In genomic region chr10:3741688-3742461, GRCh38 we compare ENCODE assay signal across 12 cellular contexts. TPM values are rescaled to one million over a fixed set of nuclear protein-coding genes. Genes with fewer than 3 reads are reported as not detected.
DNase-seq lines count a peak whose midpoint lies in the region; ATAC-seq and TF ChIP-seq lines count a peak whose summit lies in the region.
"Had no signal": no experiment of that assay in that cellular context is flagged by ENCODE, and none has a peak within 500 bp of the region (broad histone marks: within the 10 kb centered on the region; RNA-seq: fewer than 3 reads in every experiment).

No MANE protein-coding gene starts in this region.

- peak overlapping the region; percentile 77 for H3K4me3 Mint-ChIP-seq in CD8-positive, alpha-beta T cell
- H3K4me3 Mint-ChIP-seq in activated naive CD8-positive, alpha-beta T cell treated with anti-CD3 and anti-CD28 coated beads, Interleukin-2, amount 50 U/mL, for 24 hours: peak overlapping the region; percentile 37
- H3K4me3 Mint-ChIP-seq in osteocyte (ENCODE audit: unreplicated experiment): no peak overlapping the region

- CTCF ChIA-PET in CD8-positive, alpha-beta T cell (lab: Charles Lee): no interaction called here
- CTCF ChIA-PET in RWPE1 (lab: Yijun Ruan, JAX): interaction anchor here (0.6 kb wide), 1 partner anchor 449 kb away, joined by 3 read pairs; no protein-coding TSS in a partner anchor

- peak in 2 of 7 experiments; percentile 7 to 45 for DNase-seq in CD8-positive, alpha-beta T cell
- no peak for DNase-seq in activated naive CD8-positive, alpha-beta T cell treated with anti-CD3 and anti-CD28 coated beads, Interleukin-2, amount 50 U/mL, for 24 hours
- DNase-seq in osteocyte (ENCODE audit: extremely low spot score, unreplicated experiment) (peak; percentile 25), NCI-H748 treated with DMSO at 0.1 percent for 48 hours (lab: John Stamatoyannopoulos, UW) (no peak), RWPE1 (ENCODE audit: low spot score) (no peak), NCI-H2107 (lab: John Stamatoyannopoulos, UW) (no peak)
- DNase-seq in stimulated activated CD4-positive, alpha-beta T cell treated with anti-CD3 and anti-CD28 coated beads, Interleukin-4, amount 100 ng/mL, for 1 hour: no peak
- DNase-seq: activated CD4-positive, alpha-beta T cell treated with anti-CD3 and anti-CD28 coated beads, Interleukin-2, amount 50 U/mL, for 48 hours; brain microvascular endothelial cell; NCI-H2029 treated with DMSO at 0.1 percent for 48 hours; right lobe of liver had no signal

- TF ChIP-seq CTCF in CD8-positive, alpha-beta T cell (IDR thresholded peaks at IDR 0.05): no peak
- no peak for TF ChIP-seq CTCF in osteocyte (IDR thresholded peaks at IDR 0.05)
- TF ChIP-seq CTCF in RWPE1 (conservative IDR thresholded peaks at IDR 0.05; ENCODE audit: low read depth): no peak

- H3K27me3 ChIP-seq in CD8-positive, alpha-beta T cell (ENCODE audit: insufficient read depth, low read length): no peaks in the 10 kb centered on the region
- H3K27me3 ChIP-seq: brain microvascular endothelial cell, right lobe of liver had no signal

- POLR2A ChIA-PET in CD8-positive, alpha-beta T cell (lab: Charles Lee): interaction anchor here (0.7 to 1.4 kb wide), 2 partner anchors 22 to 36 kb away, joined by 3 to 4 read pairs; no protein-coding TSS in a partner anchor
- POLR2A ChIA-PET in RWPE1 (lab: Yijun Ruan, JAX; ENCODE audit: low non-redundant PET): interaction anchor here (0.6 kb wide), 1 partner anchor 451 kb away, joined by 3 read pairs; no protein-coding TSS in a partner anchor

- intact Hi-C loops in CD8-positive, alpha-beta T cell (cut with DNase I, micrococcal nuclease): no loop called here

- no peaks in the 10 kb centered on the region for H3K36me3 ChIP-seq in CD8-positive, alpha-beta T cell (ENCODE audit: insufficient read depth, low read length)
- H3K36me3 ChIP-seq: brain microvascular endothelial cell, right lobe of liver had no signal

- H3K27ac ChIP-seq in CD8-positive, alpha-beta T cell (ENCODE audit: low read depth, low read length): peak overlapping the region; percentile 8
- H3K27ac ChIP-seq in RWPE1: no peak overlapping the region
- H3K27ac ChIP-seq: brain microvascular endothelial cell, right lobe of liver had no signal

- no peaks in the 10 kb centered on the region for H3K9me3 Mint-ChIP-seq in CD8-positive, alpha-beta T cell
- H3K9me3 Mint-ChIP-seq in activated naive CD8-positive, alpha-beta T cell treated with anti-CD3 and anti-CD28 coated beads, Interleukin-2, amount 50 U/mL, for 24 hours: no peaks in the 10 kb centered on the region
- H3K9me3 Mint-ChIP-seq in osteocyte (ENCODE audit: unreplicated experiment): no peaks in the 10 kb centered on the region

- no peak for ATAC-seq in CD8-positive, alpha-beta T cell
- peak; percentile 50 for ATAC-seq in HG02852 (IDR thresholded peaks at IDR 0.05; ENCODE audit: unreplicated experiment)
- no peak for ATAC-seq in activated naive CD8-positive, alpha-beta T cell treated with anti-CD3 and anti-CD28 coated beads, Interleukin-2, amount 50 U/mL, for 24 hours
- ATAC-seq: right lobe of liver had no signal

- H3K27me3 Mint-ChIP-seq in CD8-positive, alpha-beta T cell (ENCODE audit: low read depth): no peaks in the 10 kb centered on the region
- no peaks in the 10 kb centered on the region for H3K27me3 Mint-ChIP-seq in activated naive CD8-positive, alpha-beta T cell treated with anti-CD3 and anti-CD28 coated beads, Interleukin-2, amount 50 U/mL, for 24 hours
- no peaks in the 10 kb centered on the region for H3K27me3 Mint-ChIP-seq in osteocyte (ENCODE audit: unreplicated experiment)

- peaks cover 14% of the 10 kb centered on the region for H3K4me1 Mint-ChIP-seq in CD8-positive, alpha-beta T cell (ENCODE audit: low read depth)
- H3K4me1 Mint-ChIP-seq in activated naive CD8-positive, alpha-beta T cell treated with anti-CD3 and anti-CD28 coated beads, Interleukin-2, amount 50 U/mL, for 24 hours: peaks cover 29% of the 10 kb centered on the region
- H3K4me1 Mint-ChIP-seq in osteocyte (ENCODE audit: unreplicated experiment): no peaks in the 10 kb centered on the region

- no peaks in the 10 kb centered on the region for H3K9me3 ChIP-seq in CD8-positive, alpha-beta T cell (ENCODE audit: low read length)
- H3K9me3 ChIP-seq: right lobe of liver had no signal

- H3K4me1 ChIP-seq in CD8-positive, alpha-beta T cell (ENCODE audit: insufficient read depth, low read length): no peaks in the 10 kb centered on the region

- no peak overlapping the region for H3K4me3 ChIP-seq in CD8-positive, alpha-beta T cell (ENCODE audit: low read depth, low read length)
- H3K4me3 ChIP-seq: right lobe of liver had no signal

- H3K27ac Mint-ChIP-seq in CD8-positive, alpha-beta T cell: peak overlapping the region; percentile 84
- H3K27ac Mint-ChIP-seq in activated naive CD8-positive, alpha-beta T cell treated with anti-CD3 and anti-CD28 coated beads, Interleukin-2, amount 50 U/mL, for 24 hours: no peak overlapping the region
- H3K27ac Mint-ChIP-seq in osteocyte (ENCODE audit: unreplicated experiment): no peak overlapping the region

- no peaks in the 10 kb centered on the region for H3K36me3 Mint-ChIP-seq in CD8-positive, alpha-beta T cell
- no peaks in the 10 kb centered on the region for H3K36me3 Mint-ChIP-seq in activated naive CD8-positive, alpha-beta T cell treated with anti-CD3 and anti-CD28 coated beads, Interleukin-2, amount 50 U/mL, for 24 hours (ENCODE audit: low read depth)
- H3K36me3 Mint-ChIP-seq in osteocyte (ENCODE audit: unreplicated experiment): no peaks in the 10 kb centered on the region

RNA-seq across cellular contexts. Expression of gene KLF6, which starts 43.1 kb away (rescaled TPM):
- total RNA-seq in CD8-positive, alpha-beta T cell: 100 to 1,000 TPM; 552 to 566 TPM
- 263 and 341 TPM in 2 replicates for total RNA-seq in osteocyte
